In the genomic region with DNA sequence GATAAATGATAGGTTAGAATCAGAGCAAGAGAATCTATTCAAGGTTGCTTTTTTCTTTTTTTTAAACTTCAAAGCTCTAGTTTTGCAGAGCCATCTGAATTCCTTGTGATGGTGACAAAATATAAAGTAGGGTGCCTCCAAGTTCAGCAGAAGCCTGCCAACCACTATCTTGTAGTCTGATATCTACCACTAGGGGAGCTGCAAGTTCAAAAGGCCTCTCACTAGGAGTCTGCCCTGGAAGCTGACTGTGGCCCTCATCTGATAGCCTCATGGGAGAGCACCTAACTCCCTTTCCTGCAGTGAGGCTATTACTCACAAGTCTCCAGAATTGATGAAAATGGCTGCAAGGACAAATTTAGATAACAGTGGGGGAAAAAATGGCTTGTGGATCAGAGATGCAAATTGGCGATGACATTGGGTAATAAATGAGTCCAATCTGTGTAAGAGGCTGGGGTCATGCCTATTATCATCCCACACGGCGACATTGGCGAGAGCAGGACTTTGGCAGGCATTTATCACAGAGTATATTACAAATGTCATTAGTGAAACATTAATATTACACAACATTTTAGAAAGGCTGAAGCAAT, we compare ENCODE assay signal across 8 cellular contexts.
DNase-seq lines count a peak whose midpoint lies in the region; ATAC-seq and TF ChIP-seq lines count a peak whose summit lies in the region.

No MANE protein-coding gene starts in this region.

- ATAC-seq in GM19351 (IDR thresholded peaks at IDR 0.05; ENCODE audit: unreplicated experiment) = peak; percentile 73
- peak; percentile 53 for ATAC-seq in stimulated activated memory B cell treated with anti-CD40 and anti-IgM and Interleukin-4, amounts not matched to agents 10 μg/mL and 1 μg/mL and 100 μg/mL, for 72 hours
- ATAC-seq in HG02840 (IDR thresholded peaks at IDR 0.05; ENCODE audit: low FRiP score, unreplicated experiment) = no peak

- DNase-seq in NCI-H1694 treated with DMSO at 0.1 percent for 48 hours (lab: John Stamatoyannopoulos, UW) = peak; percentile 3
- DNase-seq in epithelial cell of esophagus (ENCODE audit: low read depth) = peak; percentile 62
- no peak for DNase-seq in ecto neural progenitor cell (ENCODE audit: low spot score)
- no peak for DNase-seq in T1000 (lab: John Stamatoyannopoulos, UW)

- no peak overlapping the region for H3K27ac ChIP-seq in 22Rv1

- H3K4me3 ChIP-seq in epithelial cell of esophagus (ENCODE audit: low read length) = no peak overlapping the region

- H3K36me3 Mint-ChIP-seq in stimulated activated memory B cell treated with anti-CD40 and anti-IgM and Interleukin-4, amounts not matched to agents 10 μg/mL and 1 μg/mL and 100 μg/mL, for 72 hours = no peaks in the 10 kb centered on the region

- H3K4me1 Mint-ChIP-seq in stimulated activated memory B cell treated with anti-CD40 and anti-IgM and Interleukin-4, amounts not matched to agents 10 μg/mL and 1 μg/mL and 100 μg/mL, for 72 hours = no peaks in the 10 kb centered on the region

- H3K4me3 Mint-ChIP-seq in stimulated activated memory B cell treated with anti-CD40 and anti-IgM and Interleukin-4, amounts not matched to agents 10 μg/mL and 1 μg/mL and 100 μg/mL, for 72 hours = no peak overlapping the region

- no peak overlapping the region for H3K27ac Mint-ChIP-seq in stimulated activated memory B cell treated with anti-CD40 and anti-IgM and Interleukin-4, amounts not matched to agents 10 μg/mL and 1 μg/mL and 100 μg/mL, for 72 hours

- no peaks in the 10 kb centered on the region for H3K27me3 Mint-ChIP-seq in stimulated activated memory B cell treated with anti-CD40 and anti-IgM and Interleukin-4, amounts not matched to agents 10 μg/mL and 1 μg/mL and 100 μg/mL, for 72 hours

- H3K9me3 Mint-ChIP-seq in stimulated activated memory B cell treated with anti-CD40 and anti-IgM and Interleukin-4, amounts not matched to agents 10 μg/mL and 1 μg/mL and 100 μg/mL, for 72 hours = no peaks in the 10 kb centered on the region

- TF ChIP-seq CTCF in 22Rv1 (IDR thresholded peaks at IDR 0.05) (peak; percentile 84), epithelial cell of esophagus (IDR thresholded peaks at IDR 0.05; ENCODE audit: insufficient read depth, low read depth, low read length, missing control alignments) (peak; percentile 71)

Comparison
In these comparisons a context has a peak if more than half of its experiments do, and no peak if none do; other contexts are left out.
1. DNase-seq: peak in NCI-H1694 treated with DMSO at 0.1 percent for 48 hours (single experiment) and epithelial cell of esophagus (single experiment); none in ecto neural progenitor cell (single experiment) and T1000 (single experiment).